In genomic region chr10:68231106-68231901, GRCh38 we compare ENCODE assay signal across 1 cellular context.
TF ChIP-seq lines count a peak whose summit lies in the region.

No MANE protein-coding gene starts in this region.

TF ChIP-seq in HepG2, 621 proteins besides CTCF, POLR2A, EP300 and RAD21 (continued from another document and continues in another):
- TF ChIP-seq TFDP1 (CRISPR knock-in tag; IDR thresholded peaks at IDR 0.05; ENCODE audit: borderline replicate concordance), result peak; percentile 81
- TF ChIP-seq EEA1 (CRISPR knock-in tag; IDR thresholded peaks at IDR 0.05; ENCODE audit: borderline replicate concordance), result 0 out of 2 replicates have a peak, but pooled peaks have one; percentile 50
- TF ChIP-seq ZNF317 (CRISPR knock-in tag; IDR thresholded peaks at IDR 0.05), result 0 out of 2 replicates have a peak, but pooled peaks have one; percentile 36
- no peak for TF ChIP-seq ZNF430 (CRISPR knock-in tag; IDR thresholded peaks at IDR 0.05)
- peak; percentile 60; the same call in 1 of the 2 replicates for TF ChIP-seq ZSCAN21 (CRISPR knock-in tag; IDR thresholded peaks at IDR 0.05; ENCODE audit: borderline replicate concordance)
- peak; percentile 42; the same call in 1 of the 2 replicates for TF ChIP-seq PHF21A (CRISPR knock-in tag; IDR thresholded peaks at IDR 0.05)
- no peak for TF ChIP-seq PATZ1 (CRISPR knock-in tag; IDR thresholded peaks at IDR 0.05)
- TF ChIP-seq PHF20 (CRISPR knock-in tag; IDR thresholded peaks at IDR 0.05), result peak; percentile 55
- no peak for TF ChIP-seq ZNF12 (CRISPR knock-in tag; IDR thresholded peaks at IDR 0.05)
- TF ChIP-seq, protein P1, sequence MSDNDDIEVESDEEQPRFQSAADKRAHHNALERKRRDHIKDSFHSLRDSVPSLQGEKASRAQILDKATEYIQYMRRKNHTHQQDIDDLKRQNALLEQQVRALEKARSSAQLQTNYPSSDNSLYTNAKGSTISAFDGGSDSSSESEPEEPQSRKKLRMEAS (IDR thresholded peaks at IDR 0.05), result peak; percentile 89
- TF ChIP-seq ZNF800 (CRISPR knock-in tag; IDR thresholded peaks at IDR 0.05), result peak; percentile 96
- TF ChIP-seq ZSCAN12 (CRISPR knock-in tag; IDR thresholded peaks at IDR 0.05), result peak; percentile 93; the same call in 1 of the 2 replicates
- no peak for TF ChIP-seq ZNF589 (CRISPR knock-in tag; conservative IDR thresholded peaks at IDR 0.05)
- peak; percentile 92 for TF ChIP-seq HES4 (CRISPR knock-in tag; IDR thresholded peaks at IDR 0.05; ENCODE audit: borderline replicate concordance)
- TF ChIP-seq ZNF776 (CRISPR knock-in tag; IDR thresholded peaks at IDR 0.05), result peak; percentile 82; the same call in 1 of the 2 replicates
- peak; percentile 31; the same call in 1 of the 2 replicates for TF ChIP-seq ZNF333 (CRISPR knock-in tag; IDR thresholded peaks at IDR 0.05; ENCODE audit: borderline replicate concordance)
- peak; percentile 49; the same call in 1 of the 2 replicates for TF ChIP-seq JUND (CRISPR knock-in tag; IDR thresholded peaks at IDR 0.05)
- TF ChIP-seq POGZ (CRISPR knock-in tag; IDR thresholded peaks at IDR 0.05), result 0 out of 2 replicates have a peak, but pooled peaks have one; percentile 17
- TF ChIP-seq HMG20B (CRISPR knock-in tag; conservative IDR thresholded peaks at IDR 0.05), result no peak
- TF ChIP-seq ZNF260 (CRISPR knock-in tag; IDR thresholded peaks at IDR 0.05; ENCODE audit: borderline replicate concordance, low read depth), result no peak
- TF ChIP-seq ZFY (CRISPR knock-in tag; IDR thresholded peaks at IDR 0.05), result peak; percentile 68
- 0 out of 2 replicates have a peak, but pooled peaks have one; percentile 26 for TF ChIP-seq SP4 (CRISPR knock-in tag; IDR thresholded peaks at IDR 0.05)
- peak; percentile 67; the same call in 1 of the 2 replicates for TF ChIP-seq ZNF512B (CRISPR knock-in tag; IDR thresholded peaks at IDR 0.05; ENCODE audit: borderline replicate concordance)
- TF ChIP-seq HOXA3 (CRISPR knock-in tag; IDR thresholded peaks at IDR 0.05), result peak; percentile 53
- 0 out of 2 replicates have a peak, but pooled peaks have one; percentile 26 for TF ChIP-seq ZNF552 (CRISPR knock-in tag; IDR thresholded peaks at IDR 0.05; ENCODE audit: borderline replicate concordance)
- TF ChIP-seq ZNF670 (CRISPR knock-in tag; IDR thresholded peaks at IDR 0.05; ENCODE audit: borderline replicate concordance), result no peak; the same call in 1 of the 2 replicates
- TF ChIP-seq LCORL (IDR thresholded peaks at IDR 0.05), result no peak
- TF ChIP-seq LCORL (CRISPR knock-in tag; IDR thresholded peaks at IDR 0.05), result 0 out of 2 replicates have a peak, but pooled peaks have one; percentile 37
- TF ChIP-seq TBL1XR1 (IDR thresholded peaks at IDR 0.05; ENCODE audit: borderline replicate concordance, low read length, partially characterized antibody), result no peak
- TF ChIP-seq ZBTB20 (CRISPR knock-in tag; IDR thresholded peaks at IDR 0.05; ENCODE audit: borderline replicate concordance, low read depth), result peak; percentile 46; the same call in 1 of the 2 replicates
- peak; percentile 69; the same call in 1 of the 2 replicates for TF ChIP-seq CCDC6 (CRISPR knock-in tag; IDR thresholded peaks at IDR 0.05)
- TF ChIP-seq ZNF549 (CRISPR knock-in tag; IDR thresholded peaks at IDR 0.05), result 0 out of 2 replicates have a peak, but pooled peaks have one; percentile 53
- TF ChIP-seq, protein P2, sequence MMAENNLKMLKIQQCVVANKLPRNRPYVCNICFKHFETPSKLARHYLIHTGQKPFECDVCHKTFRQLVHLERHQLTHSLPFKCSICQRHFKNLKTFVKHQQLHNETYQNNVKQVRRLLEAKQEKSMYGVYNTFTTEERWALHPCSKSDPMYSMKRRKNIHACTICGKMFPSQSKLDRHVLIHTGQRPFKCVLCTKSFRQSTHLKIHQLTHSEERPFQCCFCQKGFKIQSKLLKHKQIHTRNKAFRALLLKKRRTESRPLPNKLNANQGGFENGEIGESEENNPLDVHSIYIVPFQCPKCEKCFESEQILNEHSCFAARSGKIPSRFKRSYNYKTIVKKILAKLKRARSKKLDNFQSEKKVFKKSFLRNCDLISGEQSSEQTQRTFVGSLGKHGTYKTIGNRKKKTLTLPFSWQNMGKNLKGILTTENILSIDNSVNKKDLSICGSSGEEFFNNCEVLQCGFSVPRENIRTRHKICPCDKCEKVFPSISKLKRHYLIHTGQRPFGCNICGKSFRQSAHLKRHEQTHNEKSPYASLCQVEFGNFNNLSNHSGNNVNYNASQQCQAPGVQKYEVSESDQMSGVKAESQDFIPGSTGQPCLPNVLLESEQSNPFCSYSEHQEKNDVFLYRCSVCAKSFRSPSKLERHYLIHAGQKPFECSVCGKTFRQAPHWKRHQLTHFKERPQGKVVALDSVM (CRISPR knock-in tag; IDR thresholded peaks at IDR 0.05), result 0 out of 2 replicates have a peak, but pooled peaks have one; percentile 38
- TF ChIP-seq KLF15 (CRISPR knock-in tag; IDR thresholded peaks at IDR 0.05; ENCODE audit: borderline replicate concordance), result peak; percentile 70; the same call in 1 of the 2 replicates
- TF ChIP-seq HIVEP1 (CRISPR knock-in tag; IDR thresholded peaks at IDR 0.05), result 0 out of 2 replicates have a peak, but pooled peaks have one; percentile 34
- TF ChIP-seq ARNT (IDR thresholded peaks at IDR 0.05), result no peak
- peak; percentile 87; the same call in 1 of the 2 replicates for TF ChIP-seq NKX3-1 (CRISPR knock-in tag; IDR thresholded peaks at IDR 0.05)
- TF ChIP-seq ZNF781 (CRISPR knock-in tag; IDR thresholded peaks at IDR 0.05; ENCODE audit: borderline replicate concordance, not compliant biosample characterization), result peak; percentile 31
- 0 out of 2 replicates have a peak, but pooled peaks have one; percentile 46 for TF ChIP-seq FOXO4 (CRISPR knock-in tag; conservative IDR thresholded peaks at IDR 0.05)
- TF ChIP-seq ZFP90 (CRISPR knock-in tag; IDR thresholded peaks at IDR 0.05; ENCODE audit: borderline replicate concordance), result peak; percentile 91; the same call in 1 of the 2 replicates
- TF ChIP-seq, protein P3, sequence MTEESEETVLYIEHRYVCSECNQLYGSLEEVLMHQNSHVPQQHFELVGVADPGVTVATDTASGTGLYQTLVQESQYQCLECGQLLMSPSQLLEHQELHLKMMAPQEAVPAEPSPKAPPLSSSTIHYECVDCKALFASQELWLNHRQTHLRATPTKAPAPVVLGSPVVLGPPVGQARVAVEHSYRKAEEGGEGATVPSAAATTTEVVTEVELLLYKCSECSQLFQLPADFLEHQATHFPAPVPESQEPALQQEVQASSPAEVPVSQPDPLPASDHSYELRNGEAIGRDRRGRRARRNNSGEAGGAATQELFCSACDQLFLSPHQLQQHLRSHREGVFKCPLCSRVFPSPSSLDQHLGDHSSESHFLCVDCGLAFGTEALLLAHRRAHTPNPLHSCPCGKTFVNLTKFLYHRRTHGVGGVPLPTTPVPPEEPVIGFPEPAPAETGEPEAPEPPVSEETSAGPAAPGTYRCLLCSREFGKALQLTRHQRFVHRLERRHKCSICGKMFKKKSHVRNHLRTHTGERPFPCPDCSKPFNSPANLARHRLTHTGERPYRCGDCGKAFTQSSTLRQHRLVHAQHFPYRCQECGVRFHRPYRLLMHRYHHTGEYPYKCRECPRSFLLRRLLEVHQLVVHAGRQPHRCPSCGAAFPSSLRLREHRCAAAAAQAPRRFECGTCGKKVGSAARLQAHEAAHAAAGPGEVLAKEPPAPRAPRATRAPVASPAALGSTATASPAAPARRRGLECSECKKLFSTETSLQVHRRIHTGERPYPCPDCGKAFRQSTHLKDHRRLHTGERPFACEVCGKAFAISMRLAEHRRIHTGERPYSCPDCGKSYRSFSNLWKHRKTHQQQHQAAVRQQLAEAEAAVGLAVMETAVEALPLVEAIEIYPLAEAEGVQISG (CRISPR knock-in tag; IDR thresholded peaks at IDR 0.05), result peak; percentile 50; the same call in 1 of the 2 replicates
- peak; percentile 88 for TF ChIP-seq DBP (CRISPR knock-in tag; IDR thresholded peaks at IDR 0.05; ENCODE audit: not compliant biosample characterization)
- TF ChIP-seq ZNF18 (CRISPR knock-in tag; IDR thresholded peaks at IDR 0.05; ENCODE audit: insufficient replicate concordance), result peak; percentile 64
- TF ChIP-seq KLF6 (CRISPR knock-in tag; IDR thresholded peaks at IDR 0.05), result no peak
- TF ChIP-seq RFXAP (CRISPR knock-in tag; IDR thresholded peaks at IDR 0.05; ENCODE audit: borderline replicate concordance), result peak; percentile 82
